Comparison of ENCODE assay signal across 8 cellular contexts in genomic region chr3:174662653-174663052, GRCh38.
"Had no signal": no experiment of that assay in that cellular context is flagged by ENCODE, and none has a peak within 500 bp of the region (broad histone marks: within the 10 kb centered on the region; RNA-seq: fewer than 3 reads in every experiment).

No MANE protein-coding gene starts in this region.

- ATAC-seq: HCT116, HepG2 had no signal

- H3K27ac ChIP-seq: GM23248, HL-60 had no signal

- H3K4me1 ChIP-seq: HAP-1 had no signal

- H3K9ac ChIP-seq: GM23248 had no signal

- FAIRE-seq: HepG2 had no signal

- H3K4me3 ChIP-seq: GM23248, HAP-1 had no signal

- H3K9me3 ChIP-seq: HAP-1 had no signal

- H2AFZ ChIP-seq: GM23248 had no signal

- DNase-seq: GM23248, GOT3, H7, HFFc6 had no signal

- H3K36me3 ChIP-seq: HAP-1 had no signal
